1 cellular context compared by ENCODE assay signal in genomic region chr17:44199553-44200477, GRCh38.
TF ChIP-seq lines count a peak whose summit lies in the region.

Gene ATXN7L3, minus strand, starts transcription at chr17:44199884. Its CDS starts 1,814 bp downstream, at chr17:44198070.

TF ChIP-seq in K562, 482 proteins besides CTCF, POLR2A, EP300 and RAD21 (continued from another document and continues in another):
- TF ChIP-seq NR0B1 (IDR thresholded peaks at IDR 0.05; ENCODE audit: partially characterized antibody) (no peak), FOXJ3 (CRISPR knock-in tag; IDR thresholded peaks at IDR 0.05) (no peak), MAFF (IDR thresholded peaks at IDR 0.05; ENCODE audit: low read length) (no peak), GTF2F1 (IDR thresholded peaks at IDR 0.05; ENCODE audit: low read depth, low read length) (no peak), RBBP5 (IDR thresholded peaks at IDR 0.05; ENCODE audit: borderline replicate concordance, insufficient read depth, low read length, poor library complexity, severe bottlenecking) (no peak), ZBTB17 (CRISPR knock-in tag; IDR thresholded peaks at IDR 0.05) (no peak), SIRT6 (IDR thresholded peaks at IDR 0.05; ENCODE audit: low read depth, low read length) (no peak), ZBTB5 (IDR thresholded peaks at IDR 0.05) (no peak), PML (IDR thresholded peaks at IDR 0.05; ENCODE audit: low read length) (no peak), SETDB1 (IDR thresholded peaks at IDR 0.05; ENCODE audit: low read length) (no peak), HNRNPUL1 (IDR thresholded peaks at IDR 0.05; ENCODE audit: low read length) (no peak), KDM5B (IDR thresholded peaks at IDR 0.05; ENCODE audit: insufficient replicate concordance, low read depth, low read length) (peak; percentile 6), RBM25 (IDR thresholded peaks at IDR 0.05; ENCODE audit: low read depth, low read length, severe bottlenecking) (peak; percentile 72), MED1 (CRISPR knock-in tag; IDR thresholded peaks at IDR 0.05; ENCODE audit: borderline replicate concordance) (no peak), DDX20 (tag; IDR thresholded peaks at IDR 0.05; ENCODE audit: low read depth) (no peak), HMGXB4 (CRISPR knock-in tag; IDR thresholded peaks at IDR 0.05) (no peak), E2F4 (CRISPR knock-in tag; IDR thresholded peaks at IDR 0.05; ENCODE audit: low read depth) (no peak), IFI16 (CRISPR knock-in tag; IDR thresholded peaks at IDR 0.05) (no peak), IRF2 (CRISPR knock-in tag; IDR thresholded peaks at IDR 0.05) (no peak), ARID2 (IDR thresholded peaks at IDR 0.05) (no peak), ZBTB1 (CRISPR knock-in tag; IDR thresholded peaks at IDR 0.05; ENCODE audit: borderline replicate concordance, low read depth) (no peak), SMAD4 (CRISPR knock-in tag; conservative IDR thresholded peaks at IDR 0.05) (no peak), ZNF584 (CRISPR knock-in tag; IDR thresholded peaks at IDR 0.05; ENCODE audit: low read depth) (peak; percentile 43; the same call in 1 of the 2 replicates), ZNF512 (tag; IDR thresholded peaks at IDR 0.05) (no peak), POLR2AphosphoS5 (IDR thresholded peaks at IDR 0.05; ENCODE audit: control insufficient read depth, insufficient read depth, low read depth, low read length) (0 out of 2 replicates have a peak, but pooled peaks have one; percentile 5), RHOXF2B (CRISPR knock-in tag; conservative IDR thresholded peaks at IDR 0.05) (no peak), RBM17 (IDR thresholded peaks at IDR 0.05; ENCODE audit: borderline replicate concordance, low read depth, low read length) (no peak), ELK3 (CRISPR knock-in tag; IDR thresholded peaks at IDR 0.05) (no peak), GATAD2A (IDR thresholded peaks at IDR 0.05) (no peak), ATF4 (CRISPR knock-in tag; IDR thresholded peaks at IDR 0.05) (no peak), ZNF507 (tag; conservative IDR thresholded peaks at IDR 0.05) (no peak), PCBP1 (IDR thresholded peaks at IDR 0.05; ENCODE audit: low read depth, low read length, poor library complexity, severe bottlenecking) (peak; percentile 93), MBD1 (CRISPR knock-in tag; IDR thresholded peaks at IDR 0.05) (no peak), ILF3 (IDR thresholded peaks at IDR 0.05; ENCODE audit: borderline replicate concordance) (no peak), ARID4B (CRISPR knock-in tag; IDR thresholded peaks at IDR 0.05) (no peak), FOXA3 (CRISPR knock-in tag; conservative IDR thresholded peaks at IDR 0.05 in 1 of 2, IDR thresholded peaks at IDR 0.05 in 1 of 2) (no peak), ZNF174 (CRISPR knock-in tag; IDR thresholded peaks at IDR 0.05) (no peak), ARHGAP35 (IDR thresholded peaks at IDR 0.05; ENCODE audit: partially characterized antibody) (no peak), CTCFL (IDR thresholded peaks at IDR 0.05; ENCODE audit: borderline replicate concordance, insufficient read depth, low read depth, low read length, poor library complexity, severe bottlenecking) (no peak), BRF2 (IDR thresholded peaks at IDR 0.05; ENCODE audit: borderline replicate concordance, insufficient read depth, insufficient read length) (no peak), ZNF121 (CRISPR knock-in tag; conservative IDR thresholded peaks at IDR 0.05) (no peak), NR3C1 (CRISPR knock-in tag; IDR thresholded peaks at IDR 0.05) (no peak), ZNF184 (CRISPR knock-in tag; IDR thresholded peaks at IDR 0.05) (no peak), TGIF2 (CRISPR knock-in tag; IDR thresholded peaks at IDR 0.05) (no peak), MAFK (IDR thresholded peaks at IDR 0.05; ENCODE audit: low read length) (no peak), MCM7 (IDR thresholded peaks at IDR 0.05) (no peak), ZNF354B (CRISPR knock-in tag; IDR thresholded peaks at IDR 0.05) (no peak)
